Comparison of ENCODE assay signal across 8 cellular contexts in the genomic region with DNA sequence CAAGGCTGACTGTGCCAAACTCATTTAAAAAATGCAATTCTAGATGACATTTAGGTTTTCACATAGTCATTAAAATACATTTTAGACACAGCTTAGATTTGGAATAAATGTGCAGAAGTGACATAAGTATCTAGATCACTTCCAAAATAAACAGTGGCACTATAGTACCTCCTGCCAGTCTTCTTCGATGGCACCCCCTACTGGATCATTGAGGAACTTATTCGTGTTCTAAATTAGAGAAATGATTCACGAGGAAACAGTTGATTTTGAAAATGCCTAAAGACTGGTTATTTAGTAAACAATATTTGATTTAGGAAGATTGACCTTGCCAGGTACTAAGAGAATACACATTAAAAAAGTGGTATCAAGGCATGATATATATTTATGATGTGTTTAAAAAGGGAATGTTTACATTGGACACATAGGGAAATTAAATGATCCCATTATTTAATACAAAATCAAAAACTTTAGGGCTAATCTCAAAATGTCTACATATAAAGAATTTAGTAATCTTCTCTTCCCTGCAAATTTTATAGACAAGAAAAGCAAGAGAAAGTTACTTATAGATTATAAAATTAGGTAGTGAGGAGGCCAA.
DNase-seq lines count a peak whose midpoint lies in the region; ATAC-seq and TF ChIP-seq lines count a peak whose summit lies in the region.

No MANE protein-coding gene starts in this region.

- intact Hi-C loops in A673 (cut with micrococcal nuclease; ENCODE audit: unreplicated experiment): loop anchor here (2.0 kb wide), 3 partner anchors 85 to 673 kb away; no protein-coding TSS in a partner anchor
- intact Hi-C loops in activated B cell treated with CpG ODN at 0.5 μM for 24 hours (cut with micrococcal nuclease): loop anchor here (5.0 kb wide), 1 partner anchor 905 kb away; no protein-coding TSS in a partner anchor
- intact Hi-C loops in left ventricle myocardium superior (cut with micrococcal nuclease): no loop called here

- no TSS peak for BruUV-seq in A673 (replicated peaks; lab: Mats Ljungman, UMichigan)

- peak; percentile 77 for DNase-seq in A673 (ENCODE audit: low spot score)
- DNase-seq in GM12865 (ENCODE audit: low read depth): peak; percentile 42
- DNase-seq in NCI-H187 treated with DMSO at 0.1 percent for 48 hours (lab: John Stamatoyannopoulos, UW): peak; percentile 1
- DNase-seq in activated B cell treated with CpG ODN at 0.5 μM for 24 hours: no peak
- no peak for DNase-seq in left ventricle myocardium superior
- DNase-seq in stromal cell of bone marrow (ENCODE audit: low read depth): peak; percentile 40
- DNase-seq in effector CD8-positive, alpha-beta T cell (lab: John Stamatoyannopoulos, UW): no peak

- H3K27me3 Mint-ChIP-seq in activated B cell treated with CpG ODN at 0.5 μM for 24 hours: no peaks in the 10 kb centered on the region

- H3K36me3 Mint-ChIP-seq in activated B cell treated with CpG ODN at 0.5 μM for 24 hours (ENCODE audit: low read depth): no peaks in the 10 kb centered on the region

- H3K27ac ChIP-seq in A673 (ENCODE audit: low read depth, low read length, poor library complexity, severe bottlenecking): no peak overlapping the region

- no peaks in the 10 kb centered on the region for H3K9me3 Mint-ChIP-seq in activated B cell treated with CpG ODN at 0.5 μM for 24 hours

- CTCF ChIA-PET in A673 (lab: Charles Lee): interaction anchor here (1.0 kb wide), 1 partner anchor 21 kb away, joined by 3 read pairs; no protein-coding TSS in a partner anchor
- CTCF ChIA-PET in activated B cell treated with CpG ODN at 0.5 μM for 24 hours (lab: Charles Lee): interaction anchor here (0.9 to 1.1 kb wide), 2 partner anchors 581 to 673 kb away, joined by 3 to 5 read pairs; no protein-coding TSS in a partner anchor

- no peaks in the 10 kb centered on the region for H3K27me3 ChIP-seq in A673 (replicated peaks; ENCODE audit: insufficient read depth, low read depth, low read length, poor library complexity)

- H3K36me3 ChIP-seq in A673 (ENCODE audit: insufficient read depth, low read length, poor library complexity, severe bottlenecking): no peaks in the 10 kb centered on the region

- ATAC-seq in HG02678 (IDR thresholded peaks at IDR 0.05; ENCODE audit: unreplicated experiment) (peak; percentile 91), activated B cell treated with CpG ODN at 0.5 μM for 24 hours (ENCODE audit: low read depth) (no peak), left ventricle myocardium superior (peak; percentile 65)

- TF ChIP-seq CTCF in A673 (conservative IDR thresholded peaks at IDR 0.05; ENCODE audit: low read depth, low read length): peak; percentile 82
- TF ChIP-seq CTCF in GM12865 (IDR thresholded peaks at IDR 0.05; ENCODE audit: insufficient read depth, low read depth, low read length, missing control alignments): peak; percentile 61
- peak; percentile 12 for TF ChIP-seq CTCF in activated B cell treated with CpG ODN at 0.5 μM for 24 hours (IDR thresholded peaks at IDR 0.05)

- H3K9me3 ChIP-seq in A673 (ENCODE audit: low read depth, low read length, poor library complexity, severe bottlenecking): no peaks in the 10 kb centered on the region

- peaks cover 5% of the 10 kb centered on the region for H3K4me1 ChIP-seq in A673 (ENCODE audit: insufficient read depth, low read length, poor library complexity, severe bottlenecking)

- no peaks in the 10 kb centered on the region for H3K4me1 Mint-ChIP-seq in activated B cell treated with CpG ODN at 0.5 μM for 24 hours

- no peak overlapping the region for H3K27ac Mint-ChIP-seq in activated B cell treated with CpG ODN at 0.5 μM for 24 hours

- POLR2A ChIA-PET in A673 (lab: Charles Lee; ENCODE audit: low non-redundant PET) (no interaction called here), activated B cell treated with CpG ODN at 0.5 μM for 24 hours (lab: Charles Lee) (no interaction called here)

- no peak overlapping the region for H3K4me3 Mint-ChIP-seq in activated B cell treated with CpG ODN at 0.5 μM for 24 hours

- H3K4me3 ChIP-seq in A673 (ENCODE audit: low read depth, low read length, poor library complexity, severe bottlenecking) (no peak overlapping the region), GM12865 (ENCODE audit: low read depth, low read length) (no peak overlapping the region)

Comparison
In these comparisons a context has a peak if more than half of its experiments do, and no peak if none do; other contexts are left out.
1. DNase-seq: peak in A673 (single experiment), GM12865 (single experiment), NCI-H187 treated with DMSO at 0.1 percent for 48 hours (single experiment) and stromal cell of bone marrow (single experiment); none in activated B cell treated with CpG ODN at 0.5 μM for 24 hours (single experiment), left ventricle myocardium superior (single experiment) and effector CD8-positive, alpha-beta T cell (single experiment).
2. CTCF ChIP-seq: peak in every context shown above with its lines; median percentile 82 in A673; 61 in GM12865; 12 in activated B cell treated with CpG ODN at 0.5 μM for 24 hours.